Comparison of ENCODE assay signal across 8 cellular contexts in the genomic region with DNA sequence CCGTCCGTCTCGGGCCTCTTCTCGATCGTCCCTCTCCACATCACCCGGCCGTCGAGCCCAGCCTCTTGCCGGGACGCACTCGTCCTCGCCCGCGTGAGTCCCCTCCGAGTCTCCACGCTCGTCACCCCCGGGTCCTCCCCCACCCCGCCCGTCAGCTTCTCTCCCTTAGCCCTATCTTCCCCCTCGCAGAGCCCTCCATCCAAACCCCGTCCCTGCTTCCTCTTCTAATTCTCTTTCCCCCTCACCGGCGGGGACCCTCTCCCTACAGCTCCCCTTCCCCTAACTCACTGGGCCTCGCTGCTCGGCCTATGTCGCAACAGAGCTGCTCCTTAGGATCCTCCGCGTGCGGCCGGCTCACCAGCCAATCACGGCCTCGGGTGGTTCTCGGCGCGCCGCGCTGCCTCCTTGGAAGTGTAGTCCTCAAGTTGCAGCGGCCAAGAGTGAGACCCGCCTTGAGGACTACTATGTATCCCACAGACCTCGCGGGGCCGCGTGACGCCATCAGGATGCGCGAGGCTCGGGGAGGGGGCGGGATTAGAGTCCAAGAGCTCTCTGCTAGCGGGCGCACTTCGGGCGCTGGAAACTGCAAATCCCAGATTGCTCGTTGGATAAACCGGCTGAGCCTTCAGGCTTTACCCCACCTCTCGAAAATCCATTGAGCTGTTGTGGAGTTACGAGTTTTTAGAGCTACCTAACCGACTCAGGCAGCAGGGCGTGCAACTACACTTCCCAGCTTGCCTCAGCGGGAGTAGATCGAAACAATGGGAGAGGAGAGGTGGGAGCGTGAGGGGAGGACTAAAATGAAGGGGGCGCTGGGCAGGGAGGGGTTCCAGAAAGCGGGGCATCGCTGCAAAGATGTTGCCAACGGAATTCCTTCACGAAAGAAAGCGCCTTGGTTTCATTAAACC. TPM values are rescaled to one million over a fixed set of nuclear protein-coding genes. Genes with fewer than 3 reads are reported as not detected.
DNase-seq lines count a peak whose midpoint lies in the region; ATAC-seq lines count a peak whose summit lies in the region.

Gene ABCF2, minus strand, starts transcription at position 331 of the 908 bp plus-strand sequence. CDS start 747 bp downstream, outside the sequence.

- H2AK5ac ChIP-seq in mesendoderm (ENCODE audit: low read length) = no peak within 1 kb of the TSS

- no peaks in the 10 kb centered on the region for H3K27me3 ChIP-seq in NT2/D1 (ENCODE audit: insufficient read depth, insufficient read length)
- no peaks in the 10 kb centered on the region for H3K27me3 ChIP-seq in endocrine pancreas (ENCODE audit: control insufficient read depth, insufficient read depth, low read length)
- no peaks in the 10 kb centered on the region for H3K27me3 ChIP-seq in mesendoderm (ENCODE audit: insufficient read depth, low read length, poor library complexity)

- peaks cover 19% of the 10 kb centered on the region for H3K36me3 Mint-ChIP-seq in activated CD8-positive, alpha-beta memory T cell treated with anti-CD3 and anti-CD28 coated beads, Interleukin-2, amount 10 ng/mL, durations not matched to agents 7 days and 5 days

- H2BK15ac ChIP-seq in mesendoderm (replicated peaks; ENCODE audit: low read depth) = no peak within 1 kb of the TSS

- H3K4ac ChIP-seq in mesendoderm (ENCODE audit: low read depth, low read length) = peak within 1 kb of the TSS; percentile 27

- no peaks in the 10 kb centered on the region for H3K9me3 ChIP-seq in NT2/D1 (ENCODE audit: insufficient read depth, low read length)
- H3K9me3 ChIP-seq in endocrine pancreas (ENCODE audit: control insufficient read depth, low read length) = no peaks in the 10 kb centered on the region

- no peaks in the 10 kb centered on the region for H3K27me3 Mint-ChIP-seq in activated CD8-positive, alpha-beta memory T cell treated with anti-CD3 and anti-CD28 coated beads, Interleukin-2, amount 10 ng/mL, durations not matched to agents 7 days and 5 days

- peak within 1 kb of the TSS; percentile 88 for H3K9ac ChIP-seq in NT2/D1 (ENCODE audit: insufficient read length, low read depth)
- H3K9ac ChIP-seq in endocrine pancreas (ENCODE audit: control insufficient read depth, insufficient read depth, low read length) = peak within 1 kb of the TSS; percentile 78
- peak within 1 kb of the TSS; percentile 93 for H3K9ac ChIP-seq in mesendoderm (ENCODE audit: low read length)

- peak within 1 kb of the TSS; percentile 54 for H3K18ac ChIP-seq in mesendoderm (ENCODE audit: low read length)

- CTCF ChIA-PET in activated CD8-positive, alpha-beta memory T cell treated with anti-CD3 and anti-CD28 coated beads, Interleukin-2, amount 10 ng/mL, durations not matched to agents 7 days and 5 days (lab: Charles Lee) = interaction anchor here (0.7 to 6.2 kb wide), 16 partner anchors 17 to 199 kb away, joined by 3 to 47 read pairs (median 4); partner anchors contain the start of genes ABCB8 and GBX1

- H3K79me2 ChIP-seq in mesendoderm (ENCODE audit: control insufficient read depth, insufficient read depth, low read length) = peaks cover 15% of the 10 kb centered on the region

- peak within 1 kb of the TSS; percentile 56 for H4K5ac ChIP-seq in mesendoderm (ENCODE audit: low read length)

- peaks cover 42% of the 10 kb centered on the region for H3K36me3 ChIP-seq in NT2/D1 (ENCODE audit: insufficient read depth, insufficient read length, low read length)
- no peaks in the 10 kb centered on the region for H3K36me3 ChIP-seq in endocrine pancreas (ENCODE audit: control insufficient read depth, insufficient read depth, low read length)
- peaks cover 5% of the 10 kb centered on the region for H3K36me3 ChIP-seq in mesendoderm (ENCODE audit: control insufficient read depth, insufficient read depth, low read length)

- H3K4me3 ChIP-seq in NT2/D1 (ENCODE audit: insufficient read length, low read depth) = peak within 1 kb of the TSS; percentile 83
- peak within 1 kb of the TSS; percentile 76 for H3K4me3 ChIP-seq in endocrine pancreas (ENCODE audit: control insufficient read depth, insufficient read depth, low read length)
- H3K4me3 ChIP-seq in mesendoderm (ENCODE audit: low read length) = peak within 1 kb of the TSS; percentile 89

- peak within 1 kb of the TSS; percentile 68 for H3K4me2 ChIP-seq in mesendoderm (ENCODE audit: low read length)

- H3K79me1 ChIP-seq in mesendoderm (ENCODE audit: low read length) = peaks cover 11% of the 10 kb centered on the region

- no CpG with 5 or more reads among the region's 68 CpGs for whole genome bisulfite sequencing in mesendoderm (ENCODE audit: extremely low coverage, insufficient coverage, low lambda C conversion rate)

- H3K9me3 Mint-ChIP-seq in activated CD8-positive, alpha-beta memory T cell treated with anti-CD3 and anti-CD28 coated beads, Interleukin-2, amount 10 ng/mL, durations not matched to agents 7 days and 5 days (ENCODE audit: low read depth) = no peaks in the 10 kb centered on the region

- H3K4me1 Mint-ChIP-seq in activated CD8-positive, alpha-beta memory T cell treated with anti-CD3 and anti-CD28 coated beads, Interleukin-2, amount 10 ng/mL, durations not matched to agents 7 days and 5 days = peaks cover 38% of the 10 kb centered on the region

- no peak within 1 kb of the TSS for H2BK120ac ChIP-seq in mesendoderm (ENCODE audit: low read depth, low read length)

- H2BK5ac ChIP-seq in mesendoderm (ENCODE audit: low read length) = peak within 1 kb of the TSS; percentile 20

- peak within 1 kb of the TSS; percentile 98 for H3K4me3 Mint-ChIP-seq in activated CD8-positive, alpha-beta memory T cell treated with anti-CD3 and anti-CD28 coated beads, Interleukin-2, amount 10 ng/mL, durations not matched to agents 7 days and 5 days

- peak within 1 kb of the TSS; percentile 96 for H3K27ac ChIP-seq in mesendoderm (ENCODE audit: low read depth, low read length)

- H3K27ac Mint-ChIP-seq in activated CD8-positive, alpha-beta memory T cell treated with anti-CD3 and anti-CD28 coated beads, Interleukin-2, amount 10 ng/mL, durations not matched to agents 7 days and 5 days = peak within 1 kb of the TSS; percentile 92

- H4K8ac ChIP-seq in mesendoderm (ENCODE audit: low read depth, low read length) = peak within 1 kb of the TSS; percentile 82

- DNase-seq in COR-L47 (lab: John Stamatoyannopoulos, UW) (peak; percentile 98), HUDEP-2 (lab: John Stamatoyannopoulos, UW; ENCODE audit: unreplicated experiment in 76 of 76) (peak in 75 of 76 experiments; percentile 68 to 97 (median 93)), NT2/D1 (ENCODE audit: low read depth, low spot score) (peak; percentile 98), mesendoderm (peak; percentile 100)
- DNase-seq in activated CD8-positive, alpha-beta memory T cell treated with anti-CD3 and anti-CD28 coated beads, Interleukin-2, amount 10 ng/mL, durations not matched to agents 7 days and 5 days = peak; percentile 99
- peak; percentile 99 for DNase-seq in stimulated activated CD8-positive, alpha-beta memory T cell treated with anti-CD3 and anti-CD28 coated beads, Interleukin-15, amount 100 ng/mL, for 1 hour (ENCODE audit: low read depth)

- peak; percentile 99 for ATAC-seq in GM21381 (IDR thresholded peaks at IDR 0.05; ENCODE audit: unreplicated experiment)
- ATAC-seq in activated CD8-positive, alpha-beta memory T cell treated with anti-CD3 and anti-CD28 coated beads, Interleukin-2, amount 10 ng/mL, durations not matched to agents 7 days and 5 days = peak; percentile 99

- peak within 1 kb of the TSS; percentile 83 for H3K23ac ChIP-seq in mesendoderm (ENCODE audit: low read length)

- H3K56ac ChIP-seq in mesendoderm (ENCODE audit: low read length) = peak within 1 kb of the TSS; percentile 95

- H3K4me1 ChIP-seq in NT2/D1 (ENCODE audit: insufficient read depth, insufficient read length) = no peaks in the 10 kb centered on the region
- H3K4me1 ChIP-seq in endocrine pancreas (ENCODE audit: control insufficient read depth, insufficient read depth, low read length) = peaks cover 7% of the 10 kb centered on the region
- H3K4me1 ChIP-seq in mesendoderm (ENCODE audit: control insufficient read depth, low read depth, low read length) = peaks cover 6% of the 10 kb centered on the region

RNA-seq across cellular contexts. Expression of gene ABCF2, which starts in this region (rescaled TPM):
- 10 to 100 TPM; 37.8 to 47.3 TPM for total RNA-seq in activated CD8-positive, alpha-beta memory T cell treated with anti-CD3 and anti-CD28 coated beads, Interleukin-2, amount 10 ng/mL, durations not matched to agents 7 days and 5 days
- 36.4 TPM for polyA plus RNA-seq in mesendoderm (2013, experiment 1 of 2)
- 36.2 TPM for polyA plus RNA-seq in mesendoderm (2013, experiment 2 of 2)

Comparison
In these comparisons a context has a peak if more than half of its experiments do, and no peak if none do; other contexts are left out.
1. Peak in every context shown above with its lines: DNase-seq, ATAC-seq, H3K4me3 ChIP-seq and H3K27ac ChIP-seq.